ENCODE assay signal across 1 cellular context in genomic region chr12:29229937-29230336, GRCh38.
TF ChIP-seq lines count a peak whose summit lies in the region.

No MANE protein-coding gene starts in this region.

TF ChIP-seq in SK-N-SH, 30 proteins besides CTCF, POLR2A, EP300 and RAD21 (continued from another document):
- no peak for TF ChIP-seq REST (IDR thresholded peaks at IDR 0.05; ENCODE audit: low read depth, low read length)
TF ChIP-seq in SK-N-SH: peak in this region for 0.
